In the genomic region with DNA sequence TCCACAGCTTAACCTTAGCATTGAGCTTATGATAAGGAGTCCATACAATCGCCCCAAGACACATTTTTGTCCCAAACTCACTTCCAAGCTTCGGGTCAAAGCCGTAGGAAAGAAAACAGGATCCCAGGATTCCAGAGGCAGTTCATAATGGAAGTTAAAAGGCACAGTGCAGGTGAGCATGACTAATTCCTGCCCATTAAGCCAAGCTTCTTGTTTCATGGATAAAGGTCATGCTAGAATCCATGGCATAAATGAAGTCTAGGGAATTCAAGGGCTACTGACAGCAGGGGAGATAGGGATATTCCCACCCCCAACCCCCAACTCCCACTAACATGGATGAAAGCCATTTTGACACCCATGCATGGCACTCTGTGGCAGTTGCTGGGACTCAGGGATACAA, we compare ENCODE assay signal across 31 cellular contexts.
"Had no signal": no experiment of that assay in that cellular context is flagged by ENCODE, and none has a peak within 500 bp of the region (broad histone marks: within the 10 kb centered on the region; RNA-seq: fewer than 3 reads in every experiment).

No MANE protein-coding gene starts in this region.

- ATAC-seq: naive thymus-derived CD8-positive, alpha-beta T cell; natural killer cell treated with Interleukin-12 subunit alpha and Interleukin-12 subunit beta and Interleukin-15 and Interleukin-18, amount 100 ng/mL, for 72 hours; pancreas; sciatic nerve; stimulated activated memory B cell treated with anti-CD40 and anti-IgM and Interleukin-4, amounts not matched to agents 10 μg/mL and 1 μg/mL and 100 μg/mL, for 72 hours; stimulated activated naive CD8-positive, alpha-beta T cell treated with anti-CD3 and anti-CD28 coated beads, Interleukin-15, amount 100 ng/mL, for 72 hours; stimulated activated naive CD8-positive, alpha-beta T cell treated with anti-CD3 and anti-CD28 coated beads, Interleukin-15, Interleukin-2, amounts not matched to agents 100 U/mL and 50 U/mL, for 24 hours; upper lobe of right lung had no signal

- H3K27me3 Mint-ChIP-seq: naive thymus-derived CD8-positive, alpha-beta T cell; natural killer cell treated with Interleukin-12 subunit alpha and Interleukin-12 subunit beta and Interleukin-15 and Interleukin-18, amount 100 ng/mL, for 72 hours; stimulated activated naive CD8-positive, alpha-beta T cell treated with anti-CD3 and anti-CD28 coated beads, Interleukin-15, amount 100 ng/mL, for 72 hours; type B pancreatic cell had no signal

- H3K4me3 Mint-ChIP-seq: naive thymus-derived CD8-positive, alpha-beta T cell; natural killer cell treated with Interleukin-12 subunit alpha and Interleukin-12 subunit beta and Interleukin-15 and Interleukin-18, amount 100 ng/mL, for 72 hours; nephron progenitor cell; neural crest cell; stimulated activated memory B cell treated with anti-CD40 and anti-IgM and Interleukin-4, amounts not matched to agents 10 μg/mL and 1 μg/mL and 100 μg/mL, for 72 hours; stimulated activated naive CD8-positive, alpha-beta T cell treated with anti-CD3 and anti-CD28 coated beads, Interleukin-15, amount 100 ng/mL, for 72 hours; type B pancreatic cell had no signal

- H3K4me2 ChIP-seq: smooth muscle cell had no signal

- H3K4me3 ChIP-seq: pancreas, prostate gland, right atrium auricular region, skin epidermis, smooth muscle cell, spleen, suprapubic skin, testis, tibial artery, transverse colon, upper lobe of right lung, vagina had no signal

- H3K9me3 ChIP-seq: neutrophil, pancreas, prostate gland, suprapubic skin, testis, transverse colon, upper lobe of right lung had no signal

- H3K27ac ChIP-seq: neutrophil, pancreas, prostate gland, right atrium auricular region, skin epidermis, spleen, suprapubic skin, testis, tibial artery, transverse colon, upper lobe of right lung, vagina had no signal

- DNase-seq: naive thymus-derived CD8-positive, alpha-beta T cell; nephron progenitor cell; nucleus accumbens; pancreas; retina; spleen; stimulated activated CD4-positive, alpha-beta T cell treated with anti-CD3 and anti-CD28 coated beads, Interleukin-12 subunit alpha, Interleukin-12 subunit beta, amount 100 ng/mL, for 4 hours; stimulated activated CD4-positive, alpha-beta T cell treated with anti-CD3 and anti-CD28 coated beads, Interleukin-1b, Interleukin-23, amount 100 ng/mL, for 48 hours; stimulated activated CD4-positive, alpha-beta T cell treated with anti-CD3 and anti-CD28 coated beads, Interleukin-4, amount 100 ng/mL, for 1 hour; stimulated activated CD4-positive, alpha-beta T cell treated with anti-CD3 and anti-CD28 coated beads, Interleukin-4, amount 100 ng/mL, for 4 hours; stimulated activated CD8-positive, alpha-beta memory T cell treated with anti-CD3 and anti-CD28 coated beads, Interleukin-4, amount 100 ng/mL, for 48 hours; stimulated activated naive CD4-positive, alpha-beta T cell; stimulated activated naive CD8-positive, alpha-beta T cell treated with anti-CD3 and anti-CD28 coated beads, Interleukin-15, amount 100 ng/mL, for 72 hours; stimulated activated naive CD8-positive, alpha-beta T cell treated with anti-CD3 and anti-CD28 coated beads, Interleukin-15, Interleukin-2, amounts not matched to agents 100 U/mL and 50 U/mL, for 24 hours; substantia nigra; testis; tibial artery; transverse colon; upper lobe of right lung had no signal

- H3K27me3 ChIP-seq: neutrophil, pancreas, right atrium auricular region, spleen, suprapubic skin, testis, tibial artery, transverse colon, upper lobe of right lung, vagina had no signal

- FAIRE-seq: pancreas had no signal

- H3K36me3 ChIP-seq: neutrophil, pancreas, prostate gland, right atrium auricular region, spleen, suprapubic skin, tibial artery, transverse colon, upper lobe of right lung, vagina had no signal

- H3K27ac Mint-ChIP-seq: naive thymus-derived CD8-positive, alpha-beta T cell; nephron progenitor cell; stimulated activated memory B cell treated with anti-CD40 and anti-IgM and Interleukin-4, amounts not matched to agents 10 μg/mL and 1 μg/mL and 100 μg/mL, for 72 hours; stimulated activated naive CD8-positive, alpha-beta T cell treated with anti-CD3 and anti-CD28 coated beads, Interleukin-15, amount 100 ng/mL, for 72 hours; type B pancreatic cell had no signal

- H3K36me3 Mint-ChIP-seq: type B pancreatic cell had no signal

- H3K4me1 Mint-ChIP-seq: nephron progenitor cell had no signal

- H3K4me1 ChIP-seq: pancreas, prostate gland, right atrium auricular region, spleen, suprapubic skin, testis, tibial artery, transverse colon, upper lobe of right lung, vagina had no signal
